Comparison of ENCODE assay signal across 28 cellular contexts in the genomic region with DNA sequence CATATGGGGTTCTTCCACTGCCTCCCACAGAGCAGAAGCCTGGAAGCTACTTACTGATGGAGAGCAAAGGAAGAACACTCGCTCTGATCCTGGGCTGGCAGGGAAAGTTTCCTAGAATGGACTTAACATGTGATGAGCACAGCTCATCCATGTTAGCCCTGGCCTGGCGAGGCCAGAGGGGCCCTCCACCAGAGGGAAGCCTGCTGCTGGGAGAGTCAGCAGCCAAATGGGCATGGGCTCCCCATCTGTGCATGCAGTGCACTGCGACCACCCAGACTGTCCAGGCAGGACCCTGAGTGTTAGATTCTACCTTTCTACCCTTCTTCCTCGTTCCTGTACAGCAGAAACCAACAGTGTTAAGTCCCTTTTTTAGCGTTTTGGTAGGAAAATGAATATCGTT. TPM values are rescaled to one million over a fixed set of nuclear protein-coding genes. Genes with fewer than 3 reads are reported as not detected.
DNase-seq lines count a peak whose midpoint lies in the region; ATAC-seq and TF ChIP-seq lines count a peak whose summit lies in the region.
"Had no signal": no experiment of that assay in that cellular context is flagged by ENCODE, and none has a peak within 500 bp of the region (broad histone marks: within the 10 kb centered on the region; RNA-seq: fewer than 3 reads in every experiment).

No MANE protein-coding gene starts in this region.

- no peak overlapping the region for H3K4me3 ChIP-seq in coronary artery
- H3K4me3 ChIP-seq: BLaER1 treated with 17β-estradiol and CSF1 and Interleukin-3, amounts not matched to agents 10 nM and 100 nM; GM12878; SJCRH30 had no signal

- H3K27ac ChIP-seq in coronary artery: no peak overlapping the region
- H3K27ac ChIP-seq: BLaER1 treated with 17β-estradiol and CSF1 and Interleukin-3, amounts not matched to agents 10 nM and 100 nM; SJCRH30 had no signal

- TF ChIP-seq CTCF in coronary artery (IDR thresholded peaks at IDR 0.05): no peak

- H3K9me3 Mint-ChIP-seq in activated naive CD8-positive, alpha-beta T cell (ENCODE audit: low read depth): no peaks in the 10 kb centered on the region
- no peaks in the 10 kb centered on the region for H3K9me3 Mint-ChIP-seq in activated naive CD8-positive, alpha-beta T cell treated with anti-CD3 and anti-CD28 coated beads for 36 hours
- H3K9me3 Mint-ChIP-seq in activated T-helper 17 cell treated with anti-CD3 and anti-CD28 coated beads, Interleukin-2, amount 50 U/mL, for 72 hours: no peaks in the 10 kb centered on the region
- H3K9me3 Mint-ChIP-seq in immature natural killer cell: no peaks in the 10 kb centered on the region
- H3K9me3 Mint-ChIP-seq: CD8-positive, alpha-beta T cell had no signal

- no peak for ATAC-seq in activated T-helper 17 cell treated with anti-CD3 and anti-CD28 coated beads, Interleukin-2, amount 50 U/mL, for 72 hours (replicated peaks)
- ATAC-seq: CD8-positive, alpha-beta T cell; GM12878; HCT116; PC-3; Right ventricle myocardium inferior; SK-N-SH treated with all-trans-retinoic acid at 6 μM for 48 hours had no signal

- DNase-seq in activated naive CD8-positive, alpha-beta T cell treated with anti-CD3 and anti-CD28 coated beads for 36 hours: no peak
- DNase-seq in immature natural killer cell: no peak
- DNase-seq in kidney glomerular epithelial cell (lab: John Stamatoyannopoulos, UW): no peak
- DNase-seq in NCI-H526 (lab: John Stamatoyannopoulos, UW): no peak
- no peak for DNase-seq in coronary artery (ENCODE audit: low spot score)
- DNase-seq: AML-193; CD8-positive, alpha-beta T cell; DMS 273 treated with DMSO at 0.1 percent for 48 hours; DMS79; EL; GDM1; Karpas-422; NCI-H1092; NCI-H1417 treated with DMSO at 0.1 percent for 48 hours; NCI-H1694 treated with DMSO at 0.1 percent for 48 hours; NCI-H2081 treated with DMSO at 0.1 percent for 48 hours; NCI-H2171; NCI-H226; NCI-H510A; PC-3; SJCRH30 had no signal

- peaks cover 8% of the 10 kb centered on the region for H3K4me1 Mint-ChIP-seq in activated naive CD8-positive, alpha-beta T cell (ENCODE audit: low read depth)
- H3K4me1 Mint-ChIP-seq in activated naive CD8-positive, alpha-beta T cell treated with anti-CD3 and anti-CD28 coated beads for 36 hours: peaks cover 6% of the 10 kb centered on the region
- peaks cover 14% of the 10 kb centered on the region for H3K4me1 Mint-ChIP-seq in activated T-helper 17 cell treated with anti-CD3 and anti-CD28 coated beads, Interleukin-2, amount 50 U/mL, for 72 hours
- peaks cover 2 to 4% of the 10 kb centered on the region in 2 donors for H3K4me1 Mint-ChIP-seq in immature natural killer cell

- H3K4me3 Mint-ChIP-seq in activated naive CD8-positive, alpha-beta T cell: no peak overlapping the region
- H3K4me3 Mint-ChIP-seq in activated naive CD8-positive, alpha-beta T cell treated with anti-CD3 and anti-CD28 coated beads for 36 hours: no peak overlapping the region
- H3K4me3 Mint-ChIP-seq in activated T-helper 17 cell treated with anti-CD3 and anti-CD28 coated beads, Interleukin-2, amount 50 U/mL, for 72 hours: no peak overlapping the region
- no peak overlapping the region for H3K4me3 Mint-ChIP-seq in immature natural killer cell
- H3K4me3 Mint-ChIP-seq: CD8-positive, alpha-beta T cell had no signal

- H3K27ac Mint-ChIP-seq in activated naive CD8-positive, alpha-beta T cell: peak overlapping the region; percentile 16
- no peak overlapping the region for H3K27ac Mint-ChIP-seq in activated naive CD8-positive, alpha-beta T cell treated with anti-CD3 and anti-CD28 coated beads for 36 hours
- H3K27ac Mint-ChIP-seq in activated T-helper 17 cell treated with anti-CD3 and anti-CD28 coated beads, Interleukin-2, amount 50 U/mL, for 72 hours: peak overlapping the region; percentile 18
- peak overlapping the region in 4 of 6 donors; percentile 24 to 47 (median 42) for H3K27ac Mint-ChIP-seq in immature natural killer cell

- peaks cover 6% of the 10 kb centered on the region for H3K36me3 Mint-ChIP-seq in activated naive CD8-positive, alpha-beta T cell
- H3K36me3 Mint-ChIP-seq in activated naive CD8-positive, alpha-beta T cell treated with anti-CD3 and anti-CD28 coated beads for 36 hours: peaks cover 35% of the 10 kb centered on the region
- H3K36me3 Mint-ChIP-seq in activated T-helper 17 cell treated with anti-CD3 and anti-CD28 coated beads, Interleukin-2, amount 50 U/mL, for 72 hours (ENCODE audit: low read depth): peaks cover 100% of the 10 kb centered on the region
- peaks cover 25 to 59% (median 25%) of the 10 kb centered on the region in 3 donors for H3K36me3 Mint-ChIP-seq in immature natural killer cell

- no peaks in the 10 kb centered on the region for H3K27me3 Mint-ChIP-seq in activated naive CD8-positive, alpha-beta T cell
- H3K27me3 Mint-ChIP-seq in activated naive CD8-positive, alpha-beta T cell treated with anti-CD3 and anti-CD28 coated beads for 36 hours: no peaks in the 10 kb centered on the region
- no peaks in the 10 kb centered on the region for H3K27me3 Mint-ChIP-seq in activated T-helper 17 cell treated with anti-CD3 and anti-CD28 coated beads, Interleukin-2, amount 50 U/mL, for 72 hours
- H3K27me3 Mint-ChIP-seq in immature natural killer cell (ENCODE audit: low read depth in 3 of 3): peaks cover 3 to 5% (median 4%) of the 10 kb centered on the region in 3 donors

RNA-seq across cellular contexts. Expression of a gene that starts 8.9 kb away (rescaled TPM):
- total RNA-seq in activated naive CD8-positive, alpha-beta T cell treated with anti-CD3 and anti-CD28 coated beads for 36 hours: 100 to 1,000 TPM; 255 to 259 TPM
- total RNA-seq in activated T-helper 17 cell treated with anti-CD3 and anti-CD28 coated beads, Interleukin-2, amount 50 U/mL, for 72 hours: 100 to 1,000 TPM; 324 to 357 TPM
- 100 to 1,000 TPM in 1 of 3 donors, 10 to 100 TPM in 2; 23.3 to 103 (median 48.8) TPM for polyA plus RNA-seq in immature natural killer cell

RNA-seq across cellular contexts. Expression of a gene that starts 36.9 kb away (rescaled TPM):
- total RNA-seq in activated naive CD8-positive, alpha-beta T cell treated with anti-CD3 and anti-CD28 coated beads for 36 hours: 10 to 100 TPM; 19.1 to 20.5 TPM
- 10 to 100 TPM; 35.1 to 40.9 TPM for total RNA-seq in activated T-helper 17 cell treated with anti-CD3 and anti-CD28 coated beads, Interleukin-2, amount 50 U/mL, for 72 hours
- polyA plus RNA-seq in immature natural killer cell: 10 to 100 TPM; 14.2 to 38.2 (median 16.9) TPM

RNA-seq across cellular contexts. Expression of a gene that starts 54.1 kb away (rescaled TPM):
- total RNA-seq in activated naive CD8-positive, alpha-beta T cell treated with anti-CD3 and anti-CD28 coated beads for 36 hours: under 1 TPM; 0.41 to 0.42 TPM
- 1 to 10 TPM in 1 of 2 donors, under 1 TPM in 1; 0.04 to 2.3 TPM for total RNA-seq in activated T-helper 17 cell treated with anti-CD3 and anti-CD28 coated beads, Interleukin-2, amount 50 U/mL, for 72 hours
- 1 to 10 TPM in 1 of 3 donors, under 1 TPM in 2; 0.61 to 1.2 (median 0.97) TPM for polyA plus RNA-seq in immature natural killer cell
